14 cellular contexts compared by ENCODE assay signal in the genomic region with DNA sequence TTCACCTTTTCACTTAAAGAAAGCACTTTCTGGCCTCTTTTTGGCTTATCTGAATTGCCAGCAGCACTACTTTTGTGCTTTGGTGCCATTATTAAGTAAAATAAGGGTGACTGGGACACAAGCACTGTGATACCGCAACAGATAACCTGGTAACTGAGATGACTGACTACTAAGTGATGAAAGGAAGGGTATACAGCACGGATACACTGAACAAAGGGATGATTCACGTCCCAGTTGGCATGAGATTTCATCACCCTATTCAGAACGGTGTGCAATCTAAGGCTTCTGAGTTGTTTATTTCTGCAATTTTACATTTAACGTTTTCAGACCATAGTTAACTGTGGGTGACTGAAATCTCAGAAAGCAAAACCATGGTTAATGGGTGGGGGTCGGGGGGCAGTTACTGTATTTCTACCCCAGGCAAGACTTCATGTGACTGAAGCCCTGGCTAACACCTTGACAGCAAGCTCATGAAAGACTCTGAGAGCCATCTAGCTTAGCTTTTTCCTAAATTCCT.
DNase-seq lines count a peak whose midpoint lies in the region; ATAC-seq, FAIRE-seq and TF ChIP-seq lines count a peak whose summit lies in the region.
"Had no signal": no experiment of that assay in that cellular context is flagged by ENCODE, and none has a peak within 500 bp of the region (broad histone marks: within the 10 kb centered on the region; RNA-seq: fewer than 3 reads in every experiment).

No MANE protein-coding gene starts in this region.

- BruUV-seq in HCT116 (replicated peaks; lab: Mats Ljungman, UMichigan) = no TSS peak

- H2AK5ac ChIP-seq in mesendoderm (ENCODE audit: low read length) = no peak overlapping the region

- CTCF ChIA-PET in HCT116 (lab: Charles Lee) = interaction anchor here (1.2 kb wide), 1 partner anchor 26 kb away, joined by 4 read pairs; no protein-coding TSS in a partner anchor

- no peak overlapping the region for H3K56ac ChIP-seq in mesendoderm (ENCODE audit: low read length)

- H3K27ac ChIP-seq in HCT116 (ENCODE audit: low read depth, low read length) (no peak overlapping the region), mesendoderm (ENCODE audit: low read depth, low read length) (no peak overlapping the region), body of pancreas (no peak overlapping the region)

- H3K27me3 ChIP-seq in HCT116 (ENCODE audit: insufficient read depth, low read length) (no peaks in the 10 kb centered on the region), bronchial epithelial cell (ENCODE audit: control insufficient read depth, insufficient read depth, low read length) (no peaks in the 10 kb centered on the region), mesendoderm (ENCODE audit: insufficient read depth, low read length, poor library complexity) (no peaks in the 10 kb centered on the region), body of pancreas (no peaks in the 10 kb centered on the region)

- no peak overlapping the region for H3K18ac ChIP-seq in mesendoderm (ENCODE audit: low read length)

- H4K8ac ChIP-seq in mesendoderm (ENCODE audit: low read depth, low read length) = no peak overlapping the region

- no peaks in the 10 kb centered on the region for H3K9me2 ChIP-seq in HCT116 (ENCODE audit: insufficient read depth)

- H2BK5ac ChIP-seq in mesendoderm (ENCODE audit: low read length) = no peak overlapping the region

- peak overlapping the region; percentile 70 for H3K4me2 ChIP-seq in HCT116 (ENCODE audit: low read length)
- no peak overlapping the region for H3K4me2 ChIP-seq in mesendoderm (ENCODE audit: low read length)

- H3K23ac ChIP-seq in mesendoderm (ENCODE audit: low read length) = no peak overlapping the region

- H3K79me2 ChIP-seq in HCT116 (ENCODE audit: insufficient read depth, low read length) = no peaks in the 10 kb centered on the region
- H3K79me2 ChIP-seq in mesendoderm (ENCODE audit: control insufficient read depth, insufficient read depth, low read length) = no peaks in the 10 kb centered on the region

- H3K4ac ChIP-seq in mesendoderm (ENCODE audit: low read depth, low read length) = no peak overlapping the region

- no CpG with 5 or more reads among the region's 6 CpGs for WGBS in mesendoderm (ENCODE audit: extremely low coverage, insufficient coverage, low lambda C conversion rate)
- WGBS in body of pancreas, 2 donors = 47 to 51% methylated on average over 6 of the region's 6 CpGs

- DNase-seq in HCT116 (ENCODE audit: low read depth, low spot score) (peak; percentile 80), NOMO-1 treated with DMSO at 0.1 percent for 48 hours (lab: John Stamatoyannopoulos, UW; ENCODE audit: unreplicated experiment) (peak; percentile 38), bronchial epithelial cell (ENCODE audit: low read depth) (peak; percentile 93), mesendoderm (peak; percentile 58), body of pancreas (no peak), left colon (no peak)
- DNase-seq: activated CD4-positive, alpha-beta T cell treated with anti-CD3 and anti-CD28 coated beads for 48 hours; activated naive CD4-positive, alpha-beta T cell treated with anti-CD3 and anti-CD28 coated beads, Interleukin-2, amount 50 U/mL, for 16 hours; effector CD4-positive, alpha-beta T cell; NCI-H1417; stimulated activated CD4-positive, alpha-beta T cell treated with anti-CD3 and anti-CD28 coated beads, Interleukin-2, amount 100 ng/mL, for 24 hours had no signal

- H4K20me1 ChIP-seq in HCT116 (ENCODE audit: insufficient read depth) = no peaks in the 10 kb centered on the region

- no peak overlapping the region for H4K5ac ChIP-seq in mesendoderm (ENCODE audit: low read length)

- TF ChIP-seq POLR2A in HCT116 (IDR thresholded peaks at IDR 0.05; ENCODE audit: borderline replicate concordance, extremely low read depth, insufficient read depth, insufficient read length) = no peak
- no peak for TF ChIP-seq POLR2A in body of pancreas (IDR thresholded peaks at IDR 0.05)

- peak; percentile 91 for ATAC-seq in HCT116
- no peak for ATAC-seq in body of pancreas
- no peak for ATAC-seq in HG03025 (IDR thresholded peaks at IDR 0.05; ENCODE audit: low FRiP score, unreplicated experiment)
- ATAC-seq in left colon = no peak
- no peak for ATAC-seq in HG02623 (IDR thresholded peaks at IDR 0.05; ENCODE audit: unreplicated experiment)
- ATAC-seq: Right ventricle myocardium inferior had no signal

- H2AFZ ChIP-seq in HCT116 (ENCODE audit: low read depth, low read length, poor library complexity, severe bottlenecking) = peak overlapping the region; percentile 88

- H3K9me3 ChIP-seq in HCT116 (ENCODE audit: control insufficient read depth in 1 of 2, insufficient read depth in 1 of 2, low read depth in 1 of 2, low read length in 2 of 2) = no peaks in the 10 kb centered on the region
- H3K9me3 ChIP-seq in body of pancreas = no peaks in the 10 kb centered on the region

- H3K9ac ChIP-seq in HCT116 (ENCODE audit: low read length) (peak overlapping the region; percentile 18; the same call in 1 of the 2 replicates), mesendoderm (ENCODE audit: low read length) (no peak overlapping the region)

- FAIRE-seq in bronchial epithelial cell (lab: Jason Lieb, UNC) = peak; percentile 7

- H2BK120ac ChIP-seq in mesendoderm (ENCODE audit: low read depth, low read length) = no peak overlapping the region

- POLR2A ChIA-PET in HCT116 (lab: Charles Lee) = interaction anchor here (0.7 to 2.4 kb wide), 6 partner anchors 8 to 117 kb away, joined by 3 to 21 read pairs (median 4); no protein-coding TSS in a partner anchor

- RAD21 ChIA-PET in HCT116 (lab: Charles Lee; ENCODE audit: low non-redundant PET in 1 of 2, low total read pairs in 2 of 2, uncharacterized antibody in 2 of 2, unreplicated experiment in 2 of 2) = interaction anchor here in 1 of 2 experiments (0.8 kb wide), 1 partner anchor 36 kb away, joined by 3 read pairs; no protein-coding TSS in a partner anchor

- no peak overlapping the region for H2BK15ac ChIP-seq in mesendoderm (replicated peaks; ENCODE audit: low read depth)

- no peaks in the 10 kb centered on the region for H3K79me1 ChIP-seq in mesendoderm (ENCODE audit: low read length)

- peaks cover 18 to 28% of the 10 kb centered on the region in 2 experiments for H3K4me1 ChIP-seq in HCT116 (ENCODE audit: control insufficient read depth in 1 of 2, insufficient read depth in 2 of 2, low read length in 2 of 2)
- no peaks in the 10 kb centered on the region for H3K4me1 ChIP-seq in mesendoderm (ENCODE audit: control insufficient read depth, low read depth, low read length)
- H3K4me1 ChIP-seq in body of pancreas = no peaks in the 10 kb centered on the region

- TF ChIP-seq RAD21 in HCT116 (IDR thresholded peaks at IDR 0.05; ENCODE audit: low read depth) = no peak

- peak overlapping the region in 1 of 2 experiments; percentile 28; a peak in 1 of 4 replicates for H3K4me3 ChIP-seq in HCT116 (replicated peaks in 1 of 2; ENCODE audit: low read depth in 1 of 2, low read length in 2 of 2)
- no peak overlapping the region for H3K4me3 ChIP-seq in bronchial epithelial cell (ENCODE audit: low read depth, low read length)
- H3K4me3 ChIP-seq in mesendoderm (ENCODE audit: low read length) = no peak overlapping the region
- H3K4me3 ChIP-seq in body of pancreas = no peak overlapping the region

- no peaks in the 10 kb centered on the region for H3K36me3 ChIP-seq in HCT116 (ENCODE audit: control insufficient read depth in 1 of 2, insufficient read depth in 2 of 2, low read length in 2 of 2)
- no peaks in the 10 kb centered on the region for H3K36me3 ChIP-seq in bronchial epithelial cell (ENCODE audit: control insufficient read depth, insufficient read depth, low read length)
- H3K36me3 ChIP-seq in mesendoderm (ENCODE audit: control insufficient read depth, insufficient read depth, low read length) = no peaks in the 10 kb centered on the region
- no peaks in the 10 kb centered on the region for H3K36me3 ChIP-seq in body of pancreas (replicated peaks in 1 of 2; ENCODE audit: insufficient read depth in 1 of 2, low read depth in 2 of 2)

- intact Hi-C loops in HCT116 (cut with micrococcal nuclease) (loop anchor here (2.0 kb wide), 2 partner anchors 35 to 65 kb away; no protein-coding TSS in a partner anchor), body of pancreas (cut with DNase I) (no loop called here), left colon (cut with DNase I, micrococcal nuclease) (no loop called here)

- TF ChIP-seq CTCF in HCT116 (IDR thresholded peaks at IDR 0.05 in 2 of 3, conservative IDR thresholded peaks at IDR 0.05 in 1 of 3; ENCODE audit: borderline replicate concordance in 1 of 3, insufficient read depth in 1 of 3, low read depth in 2 of 3, low read length in 2 of 3) (no peak), bronchial epithelial cell (IDR thresholded peaks at IDR 0.05; ENCODE audit: insufficient read depth, low read length, severe bottlenecking) (no peak), body of pancreas (IDR thresholded peaks at IDR 0.05) (no peak)

TF ChIP-seq in HCT116, 20 proteins besides CTCF, POLR2A, EP300 and RAD21 (continues in another document):
- TF ChIP-seq CEBPB (IDR thresholded peaks at IDR 0.05; ENCODE audit: low read depth) (peak; percentile 94), SP1 (IDR thresholded peaks at IDR 0.05; ENCODE audit: low read depth) (peak; percentile 60), POLR2AphosphoS5 (IDR thresholded peaks at IDR 0.05; ENCODE audit: low read depth, low read length) (peak; percentile 55), EZH2 (IDR thresholded peaks at IDR 0.05) (no peak), SIN3A (IDR thresholded peaks at IDR 0.05; ENCODE audit: low read depth) (no peak)

Comparison
In these comparisons a context has a peak if more than half of its experiments do, and no peak if none do; other contexts are left out.
1. DNase-seq: peak in HCT116 (single experiment), NOMO-1 treated with DMSO at 0.1 percent for 48 hours (single experiment), bronchial epithelial cell (single experiment) and mesendoderm (single experiment); none in body of pancreas (0 of 4) and left colon (0 of 2).